ENCODE assay signal across 22 cellular contexts in genomic region chr12:52363111-52363679, GRCh38. TPM values are rescaled to one million over a fixed set of nuclear protein-coding genes. Genes with fewer than 3 reads are reported as not detected.
A peak's percentile ranks its signal among the peaks of the same experiment; 100 is the strongest.
DNase-seq lines count a peak whose midpoint lies in the region; ATAC-seq and TF ChIP-seq lines count a peak whose summit lies in the region.
"Had no signal": no experiment of that assay in that cellular context is flagged by ENCODE, and none has a peak within 500 bp of the region (broad histone marks: within the 10 kb centered on the region; RNA-seq: fewer than 3 reads in every experiment).

No MANE protein-coding gene starts in this region.

- no peak overlapping the region for H3K4me3 ChIP-seq in liver (ENCODE audit: low read depth in 1 of 3, low read length in 3 of 3)
- H3K4me3 ChIP-seq in neuronal stem cell (ENCODE audit: low read length in 2 of 2), result no peak overlapping the region
- no peak overlapping the region for H3K4me3 ChIP-seq in prostate gland
- H3K4me3 ChIP-seq in trophoblast cell (ENCODE audit: low read depth, low read length), result no peak overlapping the region
- H3K4me3 ChIP-seq: BLaER1, GM12878 had no signal

- H2AK5ac ChIP-seq in neuronal stem cell (ENCODE audit: low read depth, low read length) (no peak overlapping the region), trophoblast cell (ENCODE audit: low read length) (no peak overlapping the region)

- H2BK12ac ChIP-seq in neuronal stem cell (ENCODE audit: low read length), result no peak overlapping the region
- H2BK12ac ChIP-seq in trophoblast cell (ENCODE audit: low read length), result no peak overlapping the region

- no peak overlapping the region for H4K91ac ChIP-seq in neuronal stem cell (ENCODE audit: low read depth, low read length, poor library complexity)
- no peak overlapping the region for H4K91ac ChIP-seq in trophoblast cell (ENCODE audit: low read depth, low read length)

- no peak overlapping the region for H2AFZ ChIP-seq in neuronal stem cell (ENCODE audit: low read length)
- no peak overlapping the region for H2AFZ ChIP-seq in trophoblast cell (ENCODE audit: insufficient read depth, low read length, poor library complexity)

- TF ChIP-seq CTCF in liver (IDR thresholded peaks at IDR 0.05; ENCODE audit: low read depth, low read length, missing input control) (no peak), prostate gland (IDR thresholded peaks at IDR 0.05) (no peak)

- H4K8ac ChIP-seq in neuronal stem cell (ENCODE audit: low read depth, low read length), result no peak overlapping the region
- no peak overlapping the region for H4K8ac ChIP-seq in trophoblast cell (ENCODE audit: low read depth, low read length)

- H3K27ac ChIP-seq in liver (ENCODE audit: low read depth in 1 of 2, low read length in 2 of 2), result no peak overlapping the region
- H3K27ac ChIP-seq in neuronal stem cell (replicated peaks; ENCODE audit: low read length), result no peak overlapping the region
- H3K27ac ChIP-seq in prostate gland, result no peak overlapping the region
- H3K27ac ChIP-seq in trophoblast cell (ENCODE audit: low read depth, low read length), result no peak overlapping the region
- H3K27ac ChIP-seq: BLaER1 had no signal

- DNase-seq in cardiac septum (ENCODE audit: low spot score) (peak; percentile 70), left ventricle myocardium superior (no peak), neuronal stem cell (ENCODE audit: low spot score) (no peak), prostate gland (ENCODE audit: low spot score) (no peak), trophoblast cell (no peak), NCI-H526 treated with DMSO at 0.1 percent for 48 hours (lab: John Stamatoyannopoulos, UW) (no peak)
- DNase-seq: 8988T; CD4-positive, CD25-positive, alpha-beta regulatory T cell; CD8-positive, alpha-beta memory T cell; COR-L47; DMS 273 treated with DMSO at 0.1 percent for 48 hours; DMS53; DND-41; EL; GOT3; H7 had no signal

- H3K18ac ChIP-seq in neuronal stem cell (ENCODE audit: low read length), result no peak overlapping the region
- H3K18ac ChIP-seq in trophoblast cell (ENCODE audit: low read length), result no peak overlapping the region

- H3K9ac ChIP-seq in liver (ENCODE audit: low read depth in 1 of 2, low read length in 2 of 2) (no peak overlapping the region), neuronal stem cell (ENCODE audit: low read depth, low read length, poor library complexity) (no peak overlapping the region), trophoblast cell (ENCODE audit: low read length) (no peak overlapping the region)
- H3K9ac ChIP-seq: BLaER1 had no signal

- H3K36me3 ChIP-seq in liver (ENCODE audit: control insufficient read depth in 4 of 4, insufficient read depth in 3 of 4, low read depth in 1 of 4, low read length in 3 of 4) (no peaks in the 10 kb centered on the region), neuronal stem cell (replicated peaks in 1 of 2; ENCODE audit: control insufficient read depth in 2 of 2, insufficient read depth in 2 of 2, low read length in 2 of 2) (no peaks in the 10 kb centered on the region), prostate gland (no peaks in the 10 kb centered on the region), trophoblast cell (ENCODE audit: control insufficient read depth in 1 of 2, insufficient read depth in 2 of 2, low read length in 2 of 2) (no peaks in the 10 kb centered on the region)
- H3K36me3 ChIP-seq: BLaER1 had no signal

- no peak for TF ChIP-seq POLR2A in prostate gland (IDR thresholded peaks at IDR 0.05)

- no peak overlapping the region for H3K4ac ChIP-seq in neuronal stem cell (ENCODE audit: low read length)
- H3K4ac ChIP-seq in trophoblast cell (ENCODE audit: low read depth, low read length), result no peak overlapping the region

- H3K4me1 ChIP-seq in liver (ENCODE audit: control insufficient read depth in 4 of 4, insufficient read depth in 4 of 4, low read length in 3 of 4) (peaks cover 0 to 15% (median 7%) of the 10 kb centered on the region in 4 donors), neuronal stem cell (ENCODE audit: control insufficient read depth in 2 of 2, insufficient read depth in 1 of 2, low read depth in 1 of 2, low read length in 2 of 2) (no peaks in the 10 kb centered on the region), prostate gland (replicated peaks) (no peaks in the 10 kb centered on the region), trophoblast cell (ENCODE audit: control insufficient read depth in 1 of 2, insufficient read depth in 2 of 2, low read length in 2 of 2) (no peaks in the 10 kb centered on the region)

- H2BK5ac ChIP-seq in neuronal stem cell (ENCODE audit: low read length) (peak overlapping the region; percentile 11), trophoblast cell (ENCODE audit: low read depth, low read length, poor library complexity) (no peak overlapping the region)

- intact Hi-C loops in cardiac septum (cut with DNase I), result no loop called here
- intact Hi-C loops in left ventricle myocardium superior (cut with micrococcal nuclease), result no loop called here
- intact Hi-C loops in prostate gland (cut with DNase I), result no loop called here

- no peak overlapping the region for H2BK120ac ChIP-seq in neuronal stem cell (ENCODE audit: low read depth, low read length)
- no peak overlapping the region for H2BK120ac ChIP-seq in trophoblast cell (ENCODE audit: insufficient read depth, low read length, poor library complexity)

- H3K27me3 ChIP-seq in liver (ENCODE audit: control insufficient read depth in 4 of 4, insufficient read depth in 4 of 4, low read length in 3 of 4), result no peaks in the 10 kb centered on the region
- peaks cover 0 to 5% (median 0%) of the 10 kb centered on the region in 3 experiments for H3K27me3 ChIP-seq in neuronal stem cell (ENCODE audit: control insufficient read depth in 3 of 3, insufficient read depth in 3 of 3, low read depth in 1 of 3, low read length in 3 of 3)
- H3K27me3 ChIP-seq in prostate gland (replicated peaks; ENCODE audit: insufficient read depth), result no peaks in the 10 kb centered on the region
- no peaks in the 10 kb centered on the region for H3K27me3 ChIP-seq in trophoblast cell (ENCODE audit: insufficient read depth, low read length)
- H3K27me3 ChIP-seq: BLaER1 had no signal

- ATAC-seq in left ventricle myocardium superior, result no peak
- ATAC-seq: GM12878 had no signal

- H3K23ac ChIP-seq in neuronal stem cell (ENCODE audit: low read depth, low read length, poor library complexity) (peak overlapping the region; percentile 76), trophoblast cell (ENCODE audit: low read length) (no peak overlapping the region)

- H3K9me3 ChIP-seq in liver (ENCODE audit: control insufficient read depth in 4 of 4, low read length in 3 of 4) (no peaks in the 10 kb centered on the region), neuronal stem cell (replicated peaks in 1 of 2; ENCODE audit: control insufficient read depth in 2 of 2, insufficient read depth in 1 of 2, low read depth in 1 of 2, low read length in 2 of 2) (no peaks in the 10 kb centered on the region), prostate gland (no peaks in the 10 kb centered on the region), trophoblast cell (ENCODE audit: insufficient read depth, low read depth, low read length) (peaks cover 2% of the 10 kb centered on the region)
- H3K9me3 ChIP-seq: BLaER1 had no signal

- WGBS in liver, result 71% methylated on average over 12 of the region's 12 CpGs
- WGBS in neuronal stem cell (ENCODE audit: extremely low coverage in 2 of 2, insufficient read length in 2 of 2, insufficient replicate concordance in 1 of 2), 2 donors, result no CpG with 5 or more reads among the region's 12 CpGs
- WGBS in prostate gland, result 97% methylated on average over 12 of the region's 12 CpGs
- WGBS in trophoblast cell (ENCODE audit: extremely low coverage, insufficient coverage, insufficient read length), result no CpG with 5 or more reads among the region's 12 CpGs

- H3K4me2 ChIP-seq in neuronal stem cell (ENCODE audit: insufficient read depth, low read length, poor library complexity, severe bottlenecking), result no peak overlapping the region
- no peak overlapping the region for H3K4me2 ChIP-seq in trophoblast cell (ENCODE audit: low read length)
- H3K4me2 ChIP-seq: BLaER1 had no signal

- H3K79me1 ChIP-seq in neuronal stem cell (ENCODE audit: low read depth, low read length), result no peaks in the 10 kb centered on the region
- H3K79me1 ChIP-seq in trophoblast cell (ENCODE audit: low read length), result no peaks in the 10 kb centered on the region

- no peak overlapping the region for H4K12ac ChIP-seq in trophoblast cell (ENCODE audit: low read depth, low read length)

- H3K79me2 ChIP-seq in trophoblast cell (ENCODE audit: control insufficient read depth, insufficient read depth, low read length, poor library complexity), result no peaks in the 10 kb centered on the region

- no peak overlapping the region for H2BK15ac ChIP-seq in neuronal stem cell (ENCODE audit: low read length)

- TF ChIP-seq RAD21 in liver (IDR thresholded peaks at IDR 0.05), result no peak

- H3K14ac ChIP-seq in neuronal stem cell (ENCODE audit: low read length) (no peak overlapping the region), trophoblast cell (ENCODE audit: low read length) (no peak overlapping the region)

TF ChIP-seq in liver, 16 proteins besides CTCF, POLR2A, EP300 and RAD21:
- TF ChIP-seq HNF4G (IDR thresholded peaks at IDR 0.05), result peak; percentile 40
- TF ChIP-seq HNF4A (conservative IDR thresholded peaks at IDR 0.05), result peak; percentile 84 to 85
- no peak for TF ChIP-seq YY1 (IDR thresholded peaks at IDR 0.05)
- peak in 1 of 2 donors; percentile 19 for TF ChIP-seq RXRA (IDR thresholded peaks at IDR 0.05)

RNA-seq across cellular contexts. Expression of gene KRT85, which starts 4.1 kb away (rescaled TPM):
- total RNA-seq in cardiac septum, result not detected
- not detected for total RNA-seq in left ventricle myocardium superior
- not detected for total RNA-seq in liver
- not detected for polyA plus RNA-seq in liver
- polyA plus RNA-seq in neuronal stem cell (2013, experiment 1 of 2), result not detected
- not detected for polyA plus RNA-seq in neuronal stem cell (2013, experiment 2 of 2)
- total RNA-seq in prostate gland, result not detected
- not detected in 2 replicates for polyA plus RNA-seq in trophoblast cell (2013)
- total RNA-seq: A673; CD4-positive, CD25-positive, alpha-beta regulatory T cell; CD8-positive, alpha-beta memory T cell; G401; H7 had no signal
- polyA plus RNA-seq: AG04450; CD4-positive, CD25-positive, alpha-beta regulatory T cell; CD8-positive, alpha-beta memory T cell had no signal

RNA-seq across cellular contexts. Expression of gene KRT84, which starts 22.3 kb away (rescaled TPM):
- total RNA-seq in cardiac septum (not detected), left ventricle myocardium superior (not detected), liver (not detected), prostate gland (not detected)
- polyA plus RNA-seq in liver, result not detected
- polyA plus RNA-seq in neuronal stem cell (2013, experiment 1 of 2), result not detected
- polyA plus RNA-seq in neuronal stem cell (2013, experiment 2 of 2), result not detected
- not detected in 2 replicates for polyA plus RNA-seq in trophoblast cell (2013)
- total RNA-seq: A673; CD4-positive, CD25-positive, alpha-beta regulatory T cell; CD8-positive, alpha-beta memory T cell; G401; GM12878; H7 had no signal
- polyA plus RNA-seq: AG04450; CD4-positive, CD25-positive, alpha-beta regulatory T cell; CD8-positive, alpha-beta memory T cell; GM12878 had no signal

RNA-seq across cellular contexts. Expression of gene KRT83, which starts 42.0 kb away (rescaled TPM):
- total RNA-seq in cardiac septum (not detected), left ventricle myocardium superior (not detected), liver (not detected), prostate gland (under 1 TPM in 1 of 2 donors, not detected in 1; 0.74 TPM)
- polyA plus RNA-seq in liver, result not detected
- not detected for polyA plus RNA-seq in neuronal stem cell (2013, experiment 1 of 2)
- polyA plus RNA-seq in neuronal stem cell (2013, experiment 2 of 2), result not detected
- polyA plus RNA-seq in trophoblast cell (2013), result not detected in 2 replicates
- total RNA-seq: A673; CD4-positive, CD25-positive, alpha-beta regulatory T cell; CD8-positive, alpha-beta memory T cell; GM12878 had no signal
- polyA plus RNA-seq: CD4-positive, CD25-positive, alpha-beta regulatory T cell; CD8-positive, alpha-beta memory T cell; GM12878 had no signal

RNA-seq across cellular contexts. Expression of gene KRT82, which starts 42.9 kb away (rescaled TPM):
- total RNA-seq in cardiac septum (not detected), left ventricle myocardium superior (not detected), liver (not detected), prostate gland (not detected)
- not detected for polyA plus RNA-seq in liver
- polyA plus RNA-seq in neuronal stem cell (2013, experiment 1 of 2), result not detected
- polyA plus RNA-seq in neuronal stem cell (2013, experiment 2 of 2), result not detected
- polyA plus RNA-seq in trophoblast cell (2013), result 0.01 TPM in 2 replicates
- total RNA-seq: A673; CD4-positive, CD25-positive, alpha-beta regulatory T cell; CD8-positive, alpha-beta memory T cell; G401; GM12878; H7 had no signal
- polyA plus RNA-seq: AG04450; CD4-positive, CD25-positive, alpha-beta regulatory T cell; CD8-positive, alpha-beta memory T cell; GM12878 had no signal
